ENCODE assay signal across 29 cellular contexts in genomic region chr11:75191330-75191717, GRCh38. TPM values are rescaled to one million over a fixed set of nuclear protein-coding genes. Genes with fewer than 3 reads are reported as not detected.
DNase-seq lines count a peak whose midpoint lies in the region; ATAC-seq, FAIRE-seq and TF ChIP-seq lines count a peak whose summit lies in the region.
"Had no signal": no experiment of that assay in that cellular context is flagged by ENCODE, and none has a peak within 500 bp of the region (broad histone marks: within the 10 kb centered on the region; RNA-seq: fewer than 3 reads in every experiment).

No MANE protein-coding gene starts in this region.

- H3K27me3 Mint-ChIP-seq in dendritic cell treated with granulocyte-macrophage colony-stimulating factor and Interleukin-4, amounts not matched to agents 40 ng/mL and 50 ng/mL, for 4 days, result peaks cover 13% of the 10 kb centered on the region

- peak overlapping the region; percentile 41 for H3K9ac ChIP-seq in HepG2 (ENCODE audit: insufficient read depth, low read depth, low read length)
- H3K9ac ChIP-seq: GM23248 had no signal

- H3K4me1 ChIP-seq in heart right ventricle (peaks cover 5 to 78% (median 49%) of the 10 kb centered on the region in 9 donors), right atrium auricular region (peaks cover 0 to 59% of the 10 kb centered on the region in 2 donors), HepG2 (ENCODE audit: insufficient read depth, low read length) (peaks cover 26% of the 10 kb centered on the region), tibial artery (peaks cover 0 to 19% (median 5%) of the 10 kb centered on the region in 4 donors)
- H3K4me1 ChIP-seq: psoas muscle had no signal

- 53 to 62% methylated on average over 3 of the region's 3 CpGs for WGBS in heart right ventricle, 2 donors
- WGBS in HepG2 (ENCODE audit: low lambda C conversion rate), result 57% methylated on average over 2 of the region's 3 CpGs

- H3K27ac Mint-ChIP-seq in dendritic cell treated with granulocyte-macrophage colony-stimulating factor and Interleukin-4, amounts not matched to agents 40 ng/mL and 50 ng/mL, for 4 days, result peak overlapping the region; percentile 63
- H3K27ac Mint-ChIP-seq: mesothelial cell of epicardium; T-helper 1 cell treated with Interleukin-12 subunit alpha and Interleukin-12 subunit beta and Interleukin-4 antibody, amounts not matched to agents 30 μg/mL and 1 μg/mL, for 36 hours had no signal

- H3K4me1 Mint-ChIP-seq in dendritic cell treated with granulocyte-macrophage colony-stimulating factor and Interleukin-4, amounts not matched to agents 40 ng/mL and 50 ng/mL, for 4 days (ENCODE audit: low read depth), result peaks cover 97% of the 10 kb centered on the region
- H3K4me1 Mint-ChIP-seq: mesothelial cell of epicardium had no signal

- no peak overlapping the region for H3K4me3 ChIP-seq in heart right ventricle
- no peak overlapping the region for H3K4me3 ChIP-seq in right atrium auricular region
- no peak overlapping the region for H3K4me3 ChIP-seq in HepG2 (replicated peaks in 1 of 3; ENCODE audit: insufficient read depth in 1 of 3, low read depth in 2 of 3, low read length in 3 of 3)
- H3K4me3 ChIP-seq in tibial artery, result no peak overlapping the region
- H3K4me3 ChIP-seq: adrenal gland, GM23248, psoas muscle, skin epidermis, thyroid gland had no signal

- no TSS peak for BruUV-seq in HepG2 (replicated peaks; lab: Mats Ljungman, UMichigan)

- no peak for TF ChIP-seq RAD21 in HepG2 (CRISPR knock-in tag; IDR thresholded peaks at IDR 0.05)

- FAIRE-seq in HepG2 (lab: Jason Lieb, UNC), result no peak
- FAIRE-seq: frontal cortex, GM19239 had no signal

- H3K9me3 ChIP-seq in heart right ventricle (no peaks in the 10 kb centered on the region), right atrium auricular region (no peaks in the 10 kb centered on the region), HepG2 (ENCODE audit: low read length) (no peaks in the 10 kb centered on the region), tibial artery (no peaks in the 10 kb centered on the region)
- H3K9me3 ChIP-seq: adrenal gland, psoas muscle, thyroid gland had no signal

- no peaks in the 10 kb centered on the region for H3K79me2 ChIP-seq in HepG2 (ENCODE audit: insufficient read depth, low read length)

- peak in 6 of 8 donors; percentile 11 to 39 (median 22) for ATAC-seq in heart right ventricle
- peak; percentile 73 for ATAC-seq in HepG2
- ATAC-seq: psoas muscle; stimulated activated naive CD8-positive, alpha-beta T cell treated with anti-CD3 and anti-CD28 coated beads, Interleukin-15, Interleukin-2, amounts not matched to agents 100 U/mL and 50 U/mL, for 24 hours had no signal

- peak overlapping the region in 2 of 10 donors; percentile 19 to 47 for H3K27ac ChIP-seq in heart right ventricle
- no peak overlapping the region for H3K27ac ChIP-seq in right atrium auricular region
- H3K27ac ChIP-seq in HepG2 (ENCODE audit: extremely low read length, insufficient read depth, low read length), result peak overlapping the region; percentile 63
- H3K27ac ChIP-seq in tibial artery, result no peak overlapping the region
- H3K27ac ChIP-seq: C4-2B, GM23248, psoas muscle, thyroid gland, VCaP had no signal

- peaks cover 100% of the 10 kb centered on the region for H3K36me3 Mint-ChIP-seq in dendritic cell treated with granulocyte-macrophage colony-stimulating factor and Interleukin-4, amounts not matched to agents 40 ng/mL and 50 ng/mL, for 4 days (ENCODE audit: low read depth)
- H3K36me3 Mint-ChIP-seq: mesothelial cell of epicardium had no signal

- intact Hi-C loops in heart right ventricle (cut with DNase I) (no loop called here), HepG2 (cut with micrococcal nuclease; ENCODE audit: unreplicated experiment) (loop anchor here (5.0 kb wide), 1 partner anchor 1501 kb away; no protein-coding TSS in a partner anchor), tibial artery (cut with DNase I; ENCODE audit: low total_unique reads) (no loop called here)
- intact Hi-C loops in dendritic cell treated with granulocyte-macrophage colony-stimulating factor and Interleukin-4, amounts not matched to agents 40 ng/mL and 50 ng/mL, for 4 days (cut with micrococcal nuclease), result no loop called here

- H3K4me3 Mint-ChIP-seq in dendritic cell treated with granulocyte-macrophage colony-stimulating factor and Interleukin-4, amounts not matched to agents 40 ng/mL and 50 ng/mL, for 4 days, result no peak overlapping the region
- H3K4me3 Mint-ChIP-seq: mesothelial cell of epicardium; nephron; T-helper 1 cell treated with Interleukin-12 subunit alpha and Interleukin-12 subunit beta and Interleukin-4 antibody, amounts not matched to agents 30 μg/mL and 1 μg/mL, for 36 hours had no signal

- no peaks in the 10 kb centered on the region for H4K20me1 ChIP-seq in HepG2 (ENCODE audit: insufficient read depth, low read length)

- TF ChIP-seq EP300 in HepG2 (IDR thresholded peaks at IDR 0.05; ENCODE audit: low read depth in 2 of 2, low read length in 2 of 2) (no peak), HepG2 (CRISPR knock-in tag; IDR thresholded peaks at IDR 0.05; ENCODE audit: borderline replicate concordance) (no peak)

- no peaks in the 10 kb centered on the region for H3K9me3 Mint-ChIP-seq in dendritic cell treated with granulocyte-macrophage colony-stimulating factor and Interleukin-4, amounts not matched to agents 40 ng/mL and 50 ng/mL, for 4 days
- H3K9me3 Mint-ChIP-seq: mesothelial cell of epicardium; nephron; T-helper 1 cell treated with Interleukin-12 subunit alpha and Interleukin-12 subunit beta and Interleukin-4 antibody, amounts not matched to agents 30 μg/mL and 1 μg/mL, for 36 hours had no signal

- TF ChIP-seq CTCF in heart right ventricle (IDR thresholded peaks at IDR 0.05), result no peak
- no peak for TF ChIP-seq CTCF in right atrium auricular region (IDR thresholded peaks at IDR 0.05)
- TF ChIP-seq CTCF in HepG2 (CRISPR knock-in tag; IDR thresholded peaks at IDR 0.05), result no peak
- TF ChIP-seq CTCF in tibial artery (IDR thresholded peaks at IDR 0.05), result no peak

- CTCF ChIA-PET in HepG2 (lab: Yijun Ruan, JAX; ENCODE audit: low intra/inter-chr PET ratio, low total read pairs), result no interaction called here

- DNase-seq in heart right ventricle (no peak), right atrium auricular region (ENCODE audit: low spot score) (no peak), HepG2 (ENCODE audit: low spot score) (no peak), tibial artery (peak; percentile 12 to 56)
- DNase-seq in stimulated activated CD4-positive, alpha-beta T cell treated with anti-CD3 and anti-CD28 coated beads, Interleukin-2, amount 100 ng/mL, for 48 hours, result no peak
- no peak for DNase-seq in activated T-cell treated with anti-CD3 and anti-CD28 coated beads, Interleukin-2, amount 50 U/mL, for 1 hour
- no peak for DNase-seq in stimulated activated naive CD4-positive, alpha-beta T cell treated with Interleukin-2 at 50 U/mL for 16 hours (lab: John Stamatoyannopoulos, UW)
- DNase-seq: ACHN; activated CD4-positive, alpha-beta T cell treated with anti-CD3 and anti-CD28 coated beads, Interleukin-2, amount 50 U/mL, for 48 hours; adrenal gland; erythroblast; GF-D8; GM23248; NCI-H187; OCI-M1; psoas muscle; SHP77 treated with DMSO at 0.1 percent for 48 hours; stimulated activated naive CD8-positive, alpha-beta T cell treated with anti-CD3 and anti-CD28 coated beads, Interleukin-15, Interleukin-2, amounts not matched to agents 100 U/mL and 50 U/mL, for 24 hours; thyroid gland had no signal

- H3K36me3 ChIP-seq in heart right ventricle, result peaks cover 0 to 77% (median 0%) of the 10 kb centered on the region in 9 donors
- H3K36me3 ChIP-seq in right atrium auricular region, result no peaks in the 10 kb centered on the region
- peaks cover 8 to 16% of the 10 kb centered on the region in 2 experiments; a peak in 3 of 5 replicates for H3K36me3 ChIP-seq in HepG2 (replicated peaks in 1 of 2; ENCODE audit: control insufficient read depth in 1 of 2, insufficient read depth in 2 of 2, low read length in 2 of 2)
- no peaks in the 10 kb centered on the region for H3K36me3 ChIP-seq in tibial artery
- H3K36me3 ChIP-seq: thyroid gland had no signal

- H3K27me3 ChIP-seq in heart right ventricle, result no peaks in the 10 kb centered on the region
- no peaks in the 10 kb centered on the region for H3K27me3 ChIP-seq in right atrium auricular region
- H3K27me3 ChIP-seq in HepG2 (ENCODE audit: control insufficient read depth in 1 of 2, insufficient read depth in 2 of 2, low read length in 2 of 2), result no peaks in the 10 kb centered on the region
- no peaks in the 10 kb centered on the region for H3K27me3 ChIP-seq in tibial artery
- H3K27me3 ChIP-seq: adrenal gland, thyroid gland had no signal

- H3K4me2 ChIP-seq in HepG2 (ENCODE audit: low read depth, low read length), result no peak overlapping the region; the same call in 1 of the 2 replicates

- H2AFZ ChIP-seq in HepG2 (ENCODE audit: low read length), result no peak overlapping the region
- H2AFZ ChIP-seq: GM23248 had no signal

- no peak for TF ChIP-seq POLR2A in HepG2 (IDR thresholded peaks at IDR 0.05; ENCODE audit: insufficient read depth in 1 of 2, low read depth in 2 of 2, low read length in 2 of 2)

- POLR2A ChIA-PET in HepG2 (lab: Yijun Ruan, JAX), result interaction anchor here (1.5 to 2.8 kb wide), 3 partner anchors 13 to 27 kb away, joined by 6 to 12 read pairs (median 9); no protein-coding TSS in a partner anchor

- in situ Hi-C loops in HepG2 (cut with HindIII; ENCODE audit: extremely low pct_ligation_motif_present, low pct_unique_long_range_greater_than_20kb), result no loop called here

RNA-seq across cellular contexts. Expression of gene SLCO2B1, which starts 40.4 kb away (rescaled TPM):
- 10 to 100 TPM; 10.7 to 69.0 (median 18.0) TPM for total RNA-seq in heart right ventricle
- polyA plus RNA-seq in heart right ventricle, result 1 to 10 TPM; 5.2 to 7.2 TPM
- total RNA-seq in right atrium auricular region, result 10 to 100 TPM in 1 of 2 donors, 1 to 10 TPM in 1; 9.5 to 24.6 TPM
- total RNA-seq in HepG2 (2016; rRNA removed; fragmentation: Illumina TruSeq; extraction: Trizol), result 7.6 and 15.3 TPM in 2 replicates
- 3.0 and 3.2 TPM in 2 replicates for total RNA-seq in HepG2 (2016; cell fraction: cytosol; rRNA removed; fragmentation: Illumina TruSeq; extraction: Trizol; ENCODE audit: low read depth)
- total RNA-seq in HepG2 (2016; cell fraction: insoluble cytoplasmic fraction; rRNA removed; fragmentation: Illumina TruSeq; extraction: Trizol), result 6.7 and 16.4 TPM in 2 replicates
- 6.2 TPM in 2 replicates for total RNA-seq in HepG2 (2016; cell fraction: membrane; rRNA removed; fragmentation: Illumina TruSeq; extraction: Trizol)
- total RNA-seq in HepG2 (2016; cell fraction: nucleus; rRNA removed; fragmentation: Illumina TruSeq; extraction: Trizol), result 24.2 and 24.5 TPM in 2 replicates
- polyA plus RNA-seq in HepG2 (2011; rRNA removed), result 19.8 and 29.6 TPM in 2 replicates
- polyA plus RNA-seq in HepG2 (2011; cell fraction: cytosol; rRNA removed), result 15.0 and 15.3 TPM in 2 replicates
- polyA plus RNA-seq in HepG2 (2011; cell fraction: nucleus; rRNA removed), result 80.8 and 94.5 TPM in 2 replicates
- polyA plus RNA-seq in HepG2 (2012), result 21.7 and 35.0 TPM in 2 replicates
- 0.64 and 1.2 TPM in 2 replicates for polyA plus RNA-seq in HepG2 (2016; cell fraction: cytosol; fragmentation: Illumina TruSeq; extraction: Trizol; ENCODE audit: low read depth)
- polyA plus RNA-seq in HepG2 (2016; cell fraction: insoluble cytoplasmic fraction; fragmentation: Illumina TruSeq; extraction: Trizol; ENCODE audit: low read depth), result 4.1 and 5.6 TPM in 2 replicates
- 2.4 and 2.9 TPM in 2 replicates for polyA plus RNA-seq in HepG2 (2016; cell fraction: membrane; fragmentation: Illumina TruSeq; extraction: Trizol; ENCODE audit: low read depth)
- 31.9 and 32.0 TPM in 2 replicates for polyA plus RNA-seq in HepG2 (2016; cell fraction: nucleus; fragmentation: Illumina TruSeq; extraction: Trizol; ENCODE audit: insufficient read depth, low read depth)
- polyA minus RNA-seq in HepG2 (2011; rRNA and poly(A)+ RNA removed; ENCODE audit: low replicate concordance), result 0.09 and 55.4 TPM in 2 replicates
- polyA minus RNA-seq in HepG2 (2011; cell fraction: cytosol; rRNA and poly(A)+ RNA removed), result 11.1 and 12.3 TPM in 2 replicates
- polyA minus RNA-seq in HepG2 (2011; cell fraction: nucleus; rRNA and poly(A)+ RNA removed), result 33.2 and 42.0 TPM in 2 replicates
- total RNA-seq: bronchial epithelial cell, GM23248, mesothelial cell of epicardium had no signal
- polyA plus RNA-seq: GM23248 had no signal

RNA-seq across cellular contexts. Expression of gene TPBGL, which starts 49.2 kb away (rescaled TPM):
- total RNA-seq in heart right ventricle (under 1 TPM in 5 of 10 donors, not detected in 5; 0.09 to 0.37 (median 0.17) TPM), right atrium auricular region (under 1 TPM; 0.12 to 0.15 TPM), HepG2 (2016; rRNA removed; fragmentation: Illumina TruSeq; extraction: Trizol) (not detected in 2 replicates)
- polyA plus RNA-seq in heart right ventricle (under 1 TPM; 0.07 to 0.16 TPM), HepG2 (2011; rRNA removed) (not detected in 2 replicates)
- total RNA-seq in HepG2 (2016; cell fraction: cytosol; rRNA removed; fragmentation: Illumina TruSeq; extraction: Trizol; ENCODE audit: low read depth), result not detected in 2 replicates
- not detected in 2 replicates for total RNA-seq in HepG2 (2016; cell fraction: insoluble cytoplasmic fraction; rRNA removed; fragmentation: Illumina TruSeq; extraction: Trizol)
- not detected in 2 replicates for total RNA-seq in HepG2 (2016; cell fraction: membrane; rRNA removed; fragmentation: Illumina TruSeq; extraction: Trizol)
- not detected in 2 replicates for total RNA-seq in HepG2 (2016; cell fraction: nucleus; rRNA removed; fragmentation: Illumina TruSeq; extraction: Trizol)
- polyA plus RNA-seq in HepG2 (2011; cell fraction: cytosol; rRNA removed), result not detected in 2 replicates
- 0.05 TPM in 1 of 2 replicates, not detected in the other for polyA plus RNA-seq in HepG2 (2011; cell fraction: nucleus; rRNA removed)
- not detected in 2 replicates for polyA plus RNA-seq in HepG2 (2012)
- polyA plus RNA-seq in HepG2 (2016; cell fraction: cytosol; fragmentation: Illumina TruSeq; extraction: Trizol; ENCODE audit: low read depth), result not detected in 2 replicates
- polyA plus RNA-seq in HepG2 (2016; cell fraction: insoluble cytoplasmic fraction; fragmentation: Illumina TruSeq; extraction: Trizol; ENCODE audit: low read depth), result not detected in 2 replicates
- polyA plus RNA-seq in HepG2 (2016; cell fraction: membrane; fragmentation: Illumina TruSeq; extraction: Trizol; ENCODE audit: low read depth), result 0.07 and 0.18 TPM in 2 replicates
- not detected in 2 replicates for polyA plus RNA-seq in HepG2 (2016; cell fraction: nucleus; fragmentation: Illumina TruSeq; extraction: Trizol; ENCODE audit: insufficient read depth, low read depth)
- not detected in 2 replicates for polyA minus RNA-seq in HepG2 (2011; rRNA and poly(A)+ RNA removed; ENCODE audit: low replicate concordance)
- not detected in 2 replicates for polyA minus RNA-seq in HepG2 (2011; cell fraction: cytosol; rRNA and poly(A)+ RNA removed)
- polyA minus RNA-seq in HepG2 (2011; cell fraction: nucleus; rRNA and poly(A)+ RNA removed), result 0.12 TPM in 1 of 2 replicates, not detected in the other
- total RNA-seq: bronchial epithelial cell, frontal cortex, GM23248 had no signal
- polyA plus RNA-seq: GM23248 had no signal

Comparison
In these comparisons a context has a peak if more than half of its experiments do, and no peak if none do; other contexts are left out.
1. DNase-seq: peak in tibial artery (2 of 2); none in heart right ventricle (0 of 2), right atrium auricular region (single experiment), HepG2 (single experiment), stimulated activated CD4-positive, alpha-beta T cell treated with anti-CD3 and anti-CD28 coated beads, Interleukin-2, amount 100 ng/mL, for 48 hours (0 of 2), activated T-cell treated with anti-CD3 and anti-CD28 coated beads, Interleukin-2, amount 50 U/mL, for 1 hour (single experiment) and stimulated activated naive CD4-positive, alpha-beta T cell treated with Interleukin-2 at 50 U/mL for 16 hours (single experiment).